In the genomic region with DNA sequence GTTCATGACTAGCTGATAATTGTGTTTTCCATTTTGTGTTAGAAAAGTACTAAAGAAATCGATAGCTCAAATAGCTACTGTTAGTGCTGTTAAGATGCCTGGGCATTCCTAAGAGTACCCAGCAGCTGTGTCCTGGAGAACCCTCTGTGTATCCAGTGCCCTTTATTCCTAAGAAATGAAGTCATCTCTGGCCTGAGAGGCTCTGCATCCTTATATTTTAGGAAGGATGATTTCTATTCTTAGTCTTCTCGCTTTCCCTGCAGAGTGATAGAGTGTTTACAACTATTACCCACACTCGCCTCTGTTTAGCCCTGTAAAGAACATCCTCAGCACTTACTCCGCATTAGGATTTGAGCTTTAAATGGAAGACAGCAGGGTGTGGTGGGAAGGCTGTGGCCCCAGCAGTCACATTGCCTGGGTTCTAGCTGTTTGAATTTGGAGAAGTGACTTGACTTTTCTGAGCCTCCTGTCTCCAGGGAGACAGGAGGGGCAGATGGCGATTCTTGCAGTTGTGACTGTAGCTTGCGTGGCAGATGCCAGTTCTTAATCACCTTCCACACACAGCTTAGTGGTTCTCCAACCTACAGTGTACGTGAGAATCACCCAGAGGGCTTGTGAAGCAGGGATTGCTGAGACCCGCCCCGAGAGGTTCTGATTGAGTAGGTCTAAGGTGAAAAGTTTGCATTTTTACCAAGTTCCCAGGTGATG, we compare ENCODE assay signal across 1 cellular context.
TF ChIP-seq lines count a peak whose summit lies in the region.

No MANE protein-coding gene starts in this region.

TF ChIP-seq in HepG2, 621 proteins besides CTCF, POLR2A, EP300 and RAD21 (continued from another document):
- TF ChIP-seq ZBTB4 (CRISPR knock-in tag; IDR thresholded peaks at IDR 0.05; ENCODE audit: borderline replicate concordance) (no peak), SRSF1 (optimal IDR thresholded peaks at IDR 0.05; ENCODE audit: low read depth, low read length) (no peak), KMT2B (CRISPR knock-in tag; IDR thresholded peaks at IDR 0.05) (no peak), DDIT3 (CRISPR knock-in tag; IDR thresholded peaks at IDR 0.05) (no peak)
- TF ChIP-seq, protein P1, sequence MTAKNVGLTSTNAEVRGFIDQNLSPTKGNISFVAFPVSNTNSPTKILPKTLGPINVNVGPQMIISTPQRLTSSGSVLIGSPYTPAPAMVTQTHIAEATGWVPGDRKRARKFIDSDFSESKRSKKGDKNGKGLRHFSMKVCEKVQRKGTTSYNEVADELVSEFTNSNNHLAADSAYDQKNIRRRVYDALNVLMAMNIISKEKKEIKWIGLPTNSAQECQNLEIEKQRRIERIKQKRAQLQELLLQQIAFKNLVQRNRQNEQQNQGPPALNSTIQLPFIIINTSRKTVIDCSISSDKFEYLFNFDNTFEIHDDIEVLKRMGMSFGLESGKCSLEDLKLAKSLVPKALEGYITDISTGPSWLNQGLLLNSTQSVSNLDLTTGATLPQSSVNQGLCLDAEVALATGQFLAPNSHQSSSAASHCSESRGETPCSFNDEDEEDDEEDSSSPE (CRISPR knock-in tag; IDR thresholded peaks at IDR 0.05) = no peak
- TF ChIP-seq, protein P2, sequence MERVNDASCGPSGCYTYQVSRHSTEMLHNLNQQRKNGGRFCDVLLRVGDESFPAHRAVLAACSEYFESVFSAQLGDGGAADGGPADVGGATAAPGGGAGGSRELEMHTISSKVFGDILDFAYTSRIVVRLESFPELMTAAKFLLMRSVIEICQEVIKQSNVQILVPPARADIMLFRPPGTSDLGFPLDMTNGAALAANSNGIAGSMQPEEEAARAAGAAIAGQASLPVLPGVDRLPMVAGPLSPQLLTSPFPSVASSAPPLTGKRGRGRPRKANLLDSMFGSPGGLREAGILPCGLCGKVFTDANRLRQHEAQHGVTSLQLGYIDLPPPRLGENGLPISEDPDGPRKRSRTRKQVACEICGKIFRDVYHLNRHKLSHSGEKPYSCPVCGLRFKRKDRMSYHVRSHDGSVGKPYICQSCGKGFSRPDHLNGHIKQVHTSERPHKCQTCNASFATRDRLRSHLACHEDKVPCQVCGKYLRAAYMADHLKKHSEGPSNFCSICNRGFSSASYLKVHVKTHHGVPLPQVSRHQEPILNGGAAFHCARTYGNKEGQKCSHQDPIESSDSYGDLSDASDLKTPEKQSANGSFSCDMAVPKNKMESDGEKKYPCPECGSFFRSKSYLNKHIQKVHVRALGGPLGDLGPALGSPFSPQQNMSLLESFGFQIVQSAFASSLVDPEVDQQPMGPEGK (CRISPR knock-in tag; IDR thresholded peaks at IDR 0.05) = no peak
